In genomic region chr13:113759525-113760137, GRCh38 we compare ENCODE assay signal across 8 cellular contexts. TPM values are rescaled to one million over a fixed set of nuclear protein-coding genes. Genes with fewer than 3 reads are reported as not detected.
DNase-seq lines count a peak whose midpoint lies in the region; FAIRE-seq lines count a peak whose summit lies in the region.

No MANE protein-coding gene starts in this region.

- H4K20me1 ChIP-seq in BLaER1, result peaks cover 7% of the 10 kb centered on the region; the same call in 1 of the 2 replicates

- H3K4me3 ChIP-seq in BLaER1 (peak overlapping the region; percentile 71), HUES48 (ENCODE audit: low read depth, low read length) (peak overlapping the region; percentile 73), skeletal muscle satellite cell (ENCODE audit: low read length) (peak overlapping the region; percentile 71)

- H3K27ac ChIP-seq in BLaER1 (no peak overlapping the region), HUES48 (ENCODE audit: low read depth, low read length) (no peak overlapping the region)

- no peak for FAIRE-seq in RCC 7860 (lab: Jason Lieb, UNC)
- FAIRE-seq in GM19239 (lab: Jason Lieb, UNC), result no peak

- peak overlapping the region; percentile 99 for H3K4me2 ChIP-seq in BLaER1
- H3K4me2 ChIP-seq in skeletal muscle satellite cell (ENCODE audit: low read length), result peak overlapping the region; percentile 90

- H3K9me3 ChIP-seq in BLaER1 (no peaks in the 10 kb centered on the region), HUES48 (ENCODE audit: control insufficient read depth, insufficient read depth, low read length) (no peaks in the 10 kb centered on the region), skeletal muscle satellite cell (replicated peaks; ENCODE audit: low read length) (no peaks in the 10 kb centered on the region)

- H3K4me1 ChIP-seq in BLaER1 (peaks cover 51% of the 10 kb centered on the region), HUES48 (ENCODE audit: control insufficient read depth, insufficient read depth, low read length) (0 out of 2 replicates have a peak, but pooled peaks cover 6% of the 10 kb centered on the region), skeletal muscle satellite cell (ENCODE audit: control insufficient read depth, insufficient read depth, low read length) (peaks cover 11% of the 10 kb centered on the region)

- H3K27me3 ChIP-seq in BLaER1, result peaks cover 46% of the 10 kb centered on the region
- H3K27me3 ChIP-seq in HUES48 (ENCODE audit: control insufficient read depth, insufficient read depth, low read length), result peaks cover 43% of the 10 kb centered on the region
- peaks cover 27% of the 10 kb centered on the region for H3K27me3 ChIP-seq in skeletal muscle satellite cell (ENCODE audit: control insufficient read depth, insufficient read depth, low read length)

- H3K9ac ChIP-seq in BLaER1 (peak overlapping the region; percentile 73; the same call in 1 of the 2 replicates), HUES48 (ENCODE audit: low read depth, low read length) (no peak overlapping the region), skeletal muscle satellite cell (ENCODE audit: low read depth, low read length) (peak overlapping the region; percentile 42)

- H3K36me3 ChIP-seq in BLaER1 (no peaks in the 10 kb centered on the region), HUES48 (ENCODE audit: control insufficient read depth, insufficient read depth, low read length) (no peaks in the 10 kb centered on the region), skeletal muscle satellite cell (ENCODE audit: insufficient read depth, low read length) (no peaks in the 10 kb centered on the region)

- DNase-seq in astrocyte of the hippocampus (ENCODE audit: low read depth, low spot score), result peak; percentile 43
- peak; percentile 52 for DNase-seq in iPS-NIHi11 (ENCODE audit: low spot score)
- DNase-seq in RCC 7860 (ENCODE audit: low spot score), result no peak
- no peak for DNase-seq in CD1c-positive myeloid dendritic cell (ENCODE audit: extremely low spot score)
- DNase-seq in GM19239 (ENCODE audit: insufficient read length, low spot score), result no peak

RNA-seq across cellular contexts. Expression of gene TMEM255B, which starts 0.6 kb away (rescaled TPM):
- 0.87 and 2.5 TPM in 2 replicates for total RNA-seq in skeletal muscle satellite cell (2012; rRNA removed)

Comparison
In these comparisons a context has a peak if more than half of its experiments do, and no peak if none do; other contexts are left out.
1. DNase-seq: peak in astrocyte of the hippocampus (single experiment) and iPS-NIHi11 (single experiment); none in RCC 7860 (single experiment), CD1c-positive myeloid dendritic cell (single experiment) and GM19239 (single experiment).
2. Peak in every context shown above with its lines, with median percentiles within 50 percentile points of each other: H3K4me3 ChIP-seq.